In the genomic region with DNA sequence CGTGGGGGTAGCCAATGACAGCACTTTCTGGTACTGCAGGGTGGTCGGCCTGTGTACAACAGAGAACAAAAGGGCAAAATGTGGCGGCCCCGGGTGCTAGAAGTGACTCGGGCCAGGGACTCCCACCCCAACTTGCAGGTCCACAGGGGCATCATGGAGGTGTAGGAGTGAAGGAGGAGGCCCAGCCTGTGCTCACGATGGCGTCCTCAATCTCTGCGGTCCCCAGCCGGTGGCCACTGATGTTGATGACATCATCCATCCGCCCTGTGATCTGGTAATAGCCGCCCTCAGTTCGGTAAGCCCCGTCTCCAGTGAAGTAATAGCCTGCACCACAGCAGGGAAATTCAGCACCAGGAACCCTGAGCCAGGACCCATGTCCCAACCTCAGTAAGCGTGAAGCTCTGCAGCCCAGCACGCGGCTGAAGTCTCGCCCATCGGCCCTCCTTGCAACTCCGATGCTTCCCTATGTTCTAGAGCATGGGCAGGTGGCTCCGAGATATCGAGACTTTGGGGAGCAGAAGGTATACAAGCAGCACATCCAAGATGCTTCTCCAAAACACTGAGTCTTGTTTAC, we compare ENCODE assay signal across 16 cellular contexts. TPM values are rescaled to one million over a fixed set of nuclear protein-coding genes. Genes with fewer than 3 reads are reported as not detected.
DNase-seq lines count a peak whose midpoint lies in the region; ATAC-seq and TF ChIP-seq lines count a peak whose summit lies in the region.
"Had no signal": no experiment of that assay in that cellular context is flagged by ENCODE, and none has a peak within 500 bp of the region (broad histone marks: within the 10 kb centered on the region; RNA-seq: fewer than 3 reads in every experiment).

No MANE protein-coding gene starts in this region.

- no peak overlapping the region for H3K27ac ChIP-seq in coronary artery
- H3K27ac ChIP-seq: GM23248 had no signal

- intact Hi-C loops in sciatic nerve (cut with DNase I), result no loop called here

- H3K4me3 Mint-ChIP-seq in activated naive CD8-positive, alpha-beta T cell treated with anti-CD3 and anti-CD28 coated beads, Interleukin-2, amount 10 ng/mL, durations not matched to agents 7 days and 5 days, result no peak overlapping the region
- no peak overlapping the region for H3K4me3 Mint-ChIP-seq in activated naive CD8-positive, alpha-beta T cell treated with anti-CD3 and anti-CD28 coated beads for 36 hours
- H3K4me3 Mint-ChIP-seq in glutamatergic neuron (ENCODE audit: unreplicated experiment), result no peak overlapping the region
- H3K4me3 Mint-ChIP-seq: CD4-positive, alpha-beta T cell had no signal

- H3K27ac Mint-ChIP-seq in activated naive CD8-positive, alpha-beta T cell treated with anti-CD3 and anti-CD28 coated beads, Interleukin-2, amount 10 ng/mL, durations not matched to agents 7 days and 5 days, result no peak overlapping the region
- H3K27ac Mint-ChIP-seq in activated naive CD8-positive, alpha-beta T cell treated with anti-CD3 and anti-CD28 coated beads for 36 hours, result no peak overlapping the region
- no peak overlapping the region for H3K27ac Mint-ChIP-seq in glutamatergic neuron (ENCODE audit: unreplicated experiment)
- H3K27ac Mint-ChIP-seq: CD4-positive, alpha-beta T cell had no signal

- POLR2A ChIA-PET in activated naive CD8-positive, alpha-beta T cell treated with anti-CD3 and anti-CD28 coated beads, Interleukin-2, amount 10 ng/mL, durations not matched to agents 7 days and 5 days (lab: Charles Lee), result no interaction called here

- H3K4me1 Mint-ChIP-seq in activated naive CD8-positive, alpha-beta T cell treated with anti-CD3 and anti-CD28 coated beads, Interleukin-2, amount 10 ng/mL, durations not matched to agents 7 days and 5 days, result no peaks in the 10 kb centered on the region
- H3K4me1 Mint-ChIP-seq in activated naive CD8-positive, alpha-beta T cell treated with anti-CD3 and anti-CD28 coated beads for 36 hours, result no peaks in the 10 kb centered on the region
- no peaks in the 10 kb centered on the region for H3K4me1 Mint-ChIP-seq in glutamatergic neuron (ENCODE audit: low read depth, unreplicated experiment)

- H3K4me3 ChIP-seq in coronary artery, result no peak overlapping the region
- H3K4me3 ChIP-seq: GM23248 had no signal

- no peaks in the 10 kb centered on the region for H3K9me3 Mint-ChIP-seq in activated naive CD8-positive, alpha-beta T cell treated with anti-CD3 and anti-CD28 coated beads, Interleukin-2, amount 10 ng/mL, durations not matched to agents 7 days and 5 days
- H3K9me3 Mint-ChIP-seq in activated naive CD8-positive, alpha-beta T cell treated with anti-CD3 and anti-CD28 coated beads for 36 hours, result no peaks in the 10 kb centered on the region
- peaks cover 2% of the 10 kb centered on the region for H3K9me3 Mint-ChIP-seq in glutamatergic neuron (ENCODE audit: unreplicated experiment)
- H3K9me3 Mint-ChIP-seq: CD4-positive, alpha-beta T cell had no signal

- ATAC-seq in activated naive CD8-positive, alpha-beta T cell treated with anti-CD3 and anti-CD28 coated beads, Interleukin-2, amount 10 ng/mL, durations not matched to agents 7 days and 5 days (ENCODE audit: low read depth), result no peak
- ATAC-seq in sciatic nerve, result no peak

- DNase-seq in activated naive CD8-positive, alpha-beta T cell treated with anti-CD3 and anti-CD28 coated beads, Interleukin-2, amount 10 ng/mL, durations not matched to agents 7 days and 5 days, result peak; percentile 11
- DNase-seq in activated naive CD8-positive, alpha-beta T cell treated with anti-CD3 and anti-CD28 coated beads for 36 hours, result no peak
- peak; percentile 21 for DNase-seq in coronary artery (ENCODE audit: low spot score)
- DNase-seq in sciatic nerve (ENCODE audit: low spot score), result peak; percentile 38
- DNase-seq in ureter (ENCODE audit: low spot score), result peak; percentile 34
- DNase-seq in NCI-H526 (lab: John Stamatoyannopoulos, UW), result no peak
- no peak for DNase-seq in C1 segment of cervical spinal cord (lab: John Stamatoyannopoulos, UW)
- DNase-seq in glutamatergic neuron, result no peak
- DNase-seq: AML-193, DMS79 treated with DMSO at 0.1 percent for 48 hours, GM23248, NCI-H1436 treated with DMSO at 0.1 percent for 48 hours, NCI-H226, NCI-H526 treated with DMSO at 0.1 percent for 48 hours, OCI-M1 had no signal

- TF ChIP-seq CTCF in coronary artery (IDR thresholded peaks at IDR 0.05), result no peak
- no peak for TF ChIP-seq CTCF in glutamatergic neuron (IDR thresholded peaks at IDR 0.05; ENCODE audit: partially characterized antibody, unreplicated experiment)

- no peaks in the 10 kb centered on the region for H3K27me3 Mint-ChIP-seq in activated naive CD8-positive, alpha-beta T cell treated with anti-CD3 and anti-CD28 coated beads, Interleukin-2, amount 10 ng/mL, durations not matched to agents 7 days and 5 days
- no peaks in the 10 kb centered on the region for H3K27me3 Mint-ChIP-seq in activated naive CD8-positive, alpha-beta T cell treated with anti-CD3 and anti-CD28 coated beads for 36 hours
- peaks cover 8% of the 10 kb centered on the region for H3K27me3 Mint-ChIP-seq in glutamatergic neuron (ENCODE audit: unreplicated experiment)
- H3K27me3 Mint-ChIP-seq: CD4-positive, alpha-beta T cell had no signal

- H3K36me3 Mint-ChIP-seq in activated naive CD8-positive, alpha-beta T cell treated with anti-CD3 and anti-CD28 coated beads, Interleukin-2, amount 10 ng/mL, durations not matched to agents 7 days and 5 days, result peaks cover 3% of the 10 kb centered on the region
- peaks cover 4% of the 10 kb centered on the region for H3K36me3 Mint-ChIP-seq in activated naive CD8-positive, alpha-beta T cell treated with anti-CD3 and anti-CD28 coated beads for 36 hours
- no peaks in the 10 kb centered on the region for H3K36me3 Mint-ChIP-seq in glutamatergic neuron (ENCODE audit: unreplicated experiment)

RNA-seq across cellular contexts. Expression of a gene that starts 20.2 kb away (rescaled TPM):
- 10 to 100 TPM; 60.7 to 64.6 TPM for total RNA-seq in activated naive CD8-positive, alpha-beta T cell treated with anti-CD3 and anti-CD28 coated beads, Interleukin-2, amount 10 ng/mL, durations not matched to agents 7 days and 5 days
- 10 to 100 TPM; 47.9 to 48.8 TPM for total RNA-seq in activated naive CD8-positive, alpha-beta T cell treated with anti-CD3 and anti-CD28 coated beads for 36 hours
- total RNA-seq in sciatic nerve (47.3 TPM), ureter (74.0 TPM), glutamatergic neuron (ENCODE audit: unreplicated experiment) (218 TPM)

RNA-seq across cellular contexts. Expression of a gene that starts 45.2 kb away (rescaled TPM):
- 10 to 100 TPM; 53.3 to 55.8 TPM for total RNA-seq in activated naive CD8-positive, alpha-beta T cell treated with anti-CD3 and anti-CD28 coated beads, Interleukin-2, amount 10 ng/mL, durations not matched to agents 7 days and 5 days
- 10 to 100 TPM; 14.3 to 14.5 TPM for total RNA-seq in activated naive CD8-positive, alpha-beta T cell treated with anti-CD3 and anti-CD28 coated beads for 36 hours
- 27.4 TPM for total RNA-seq in sciatic nerve
- total RNA-seq in ureter, result 33.7 TPM
- total RNA-seq in glutamatergic neuron (ENCODE audit: unreplicated experiment), result not detected

Comparison
In these comparisons a context has a peak if more than half of its experiments do, and no peak if none do; other contexts are left out.
1. DNase-seq: peak in activated naive CD8-positive, alpha-beta T cell treated with anti-CD3 and anti-CD28 coated beads, Interleukin-2, amount 10 ng/mL, durations not matched to agents 7 days and 5 days (single experiment), coronary artery (single experiment), sciatic nerve (single experiment) and ureter (single experiment); none in activated naive CD8-positive, alpha-beta T cell treated with anti-CD3 and anti-CD28 coated beads for 36 hours (single experiment), NCI-H526 (0 of 2), C1 segment of cervical spinal cord (0 of 14) and glutamatergic neuron (single experiment).
2. RNA of a gene that starts 45.2 kb away (total RNA-seq): 53.3 to 55.8 TPM in activated naive CD8-positive, alpha-beta T cell treated with anti-CD3 and anti-CD28 coated beads, Interleukin-2, amount 10 ng/mL, durations not matched to agents 7 days and 5 days, 33.7 TPM in ureter (single experiment), 27.4 TPM in sciatic nerve (single experiment) and 14.3 to 14.5 TPM in activated naive CD8-positive, alpha-beta T cell treated with anti-CD3 and anti-CD28 coated beads for 36 hours; not detected in glutamatergic neuron (single experiment); every median in the first group is over 10 times any median in the second.